19 cellular contexts compared by ENCODE assay signal in the genomic region with DNA sequence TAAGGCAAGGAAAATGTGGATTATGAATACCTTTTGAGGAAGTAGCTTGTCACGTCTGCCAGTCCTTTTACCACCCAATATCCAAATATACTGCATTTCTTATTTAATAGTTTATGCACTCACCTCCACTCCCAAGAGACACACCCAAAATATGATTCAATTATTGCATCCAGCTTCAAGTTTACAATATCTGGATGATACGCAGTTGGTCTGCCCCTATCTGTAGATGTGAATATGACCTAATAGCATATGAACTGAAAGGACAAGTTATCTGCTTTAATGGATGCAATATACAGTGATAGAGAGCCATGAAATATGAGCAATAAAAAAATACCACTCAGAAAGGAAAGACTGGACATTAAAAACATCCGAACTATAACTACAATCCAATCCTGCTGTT.
DNase-seq lines count a peak whose midpoint lies in the region; ATAC-seq, FAIRE-seq and TF ChIP-seq lines count a peak whose summit lies in the region.
"Had no signal": no experiment of that assay in that cellular context is flagged by ENCODE, and none has a peak within 500 bp of the region (broad histone marks: within the 10 kb centered on the region; RNA-seq: fewer than 3 reads in every experiment).

No MANE protein-coding gene starts in this region.

- no peaks in the 10 kb centered on the region for H3K9me3 ChIP-seq in small intestine (ENCODE audit: control insufficient read depth, low read depth)

- no peaks in the 10 kb centered on the region for H3K36me3 ChIP-seq in GM23338 (ENCODE audit: insufficient read depth)
- no peaks in the 10 kb centered on the region for H3K36me3 ChIP-seq in small intestine (ENCODE audit: control insufficient read depth in 2 of 2, insufficient read depth in 2 of 2, low read length in 2 of 2)
- H3K36me3 ChIP-seq: BLaER1 had no signal

- H3K27ac Mint-ChIP-seq in GM23338 (no peak overlapping the region), natural killer cell (no peak overlapping the region)
- H3K27ac Mint-ChIP-seq: CD4-positive, CD25-positive, alpha-beta regulatory T cell; H9 had no signal

- H3K27me3 ChIP-seq in GM23338 (ENCODE audit: insufficient read depth): no peaks in the 10 kb centered on the region
- no peaks in the 10 kb centered on the region for H3K27me3 ChIP-seq in small intestine (ENCODE audit: control insufficient read depth in 2 of 2, insufficient read depth in 2 of 2, low read length in 2 of 2)
- H3K27me3 ChIP-seq: BLaER1 had no signal

- ATAC-seq in GM23338 (no peak), left colon (peak; percentile 87), left ventricle myocardium superior (no peak), natural killer cell (no peak)
- ATAC-seq: GM12878, HCT116 had no signal

- DNase-seq in GM23338 (ENCODE audit: low spot score) (no peak), left colon (no peak), small intestine (peak; percentile 69), left ventricle myocardium superior (no peak), NCI-H2107 treated with DMSO at 0.1 percent for 48 hours (lab: John Stamatoyannopoulos, UW; ENCODE audit: unreplicated experiment) (no peak), natural killer cell (no peak)
- DNase-seq: CD4-positive, CD25-positive, alpha-beta regulatory T cell; COR-L47; DMS 273 treated with DMSO at 0.1 percent for 48 hours; DMS79; EL; GDM1; GM23248; H9 had no signal

- no peak overlapping the region for H3K4me3 ChIP-seq in GM23338
- no peak overlapping the region for H3K4me3 ChIP-seq in small intestine (ENCODE audit: low read depth in 1 of 2, low read length in 2 of 2)
- H3K4me3 ChIP-seq: BLaER1, GM12878, GM23248 had no signal

- TF ChIP-seq CTCF in GM23338 (conservative IDR thresholded peaks at IDR 0.05; ENCODE audit: low read depth in 2 of 2) (no peak), natural killer cell (IDR thresholded peaks at IDR 0.05) (no peak)

- no peaks in the 10 kb centered on the region for H4K20me1 ChIP-seq in GM23338 (replicated peaks; ENCODE audit: insufficient read depth)
- H4K20me1 ChIP-seq: BLaER1 had no signal

- H3K27ac ChIP-seq in GM23338 (ENCODE audit: low read depth) (no peak overlapping the region), small intestine (ENCODE audit: low read depth in 1 of 2, low read length in 1 of 2) (no peak overlapping the region)
- H3K27ac ChIP-seq: BLaER1, C4-2B, GM23248 had no signal

- H3K4me1 Mint-ChIP-seq in GM23338 (peaks cover 7% of the 10 kb centered on the region; the same call in 2 of the 3 replicates), natural killer cell (no peaks in the 10 kb centered on the region)
- H3K4me1 Mint-ChIP-seq: CD4-positive, CD25-positive, alpha-beta regulatory T cell had no signal

- intact Hi-C loops in left colon (cut with DNase I, micrococcal nuclease): no loop called here
- intact Hi-C loops in left ventricle myocardium superior (cut with micrococcal nuclease): no loop called here
- intact Hi-C loops in natural killer cell (cut with micrococcal nuclease): no loop called here

- no peaks in the 10 kb centered on the region for H3F3A ChIP-seq in GM23338 (replicated peaks; ENCODE audit: low read depth)

- peaks cover 9% of the 10 kb centered on the region for H3K4me1 ChIP-seq in GM23338 (ENCODE audit: insufficient read depth)
- no peaks in the 10 kb centered on the region for H3K4me1 ChIP-seq in small intestine (ENCODE audit: control insufficient read depth in 2 of 2, insufficient read depth in 1 of 2, low read depth in 1 of 2, low read length in 1 of 2)
- H3K4me1 ChIP-seq: BLaER1 had no signal

- no peaks in the 10 kb centered on the region for H3K79me2 ChIP-seq in GM23338 (replicated peaks; ENCODE audit: insufficient read depth)

- 25 to 61% (median 45%) methylated on average over 3 of the region's 3 CpGs for WGBS in small intestine, 3 donors

- H3K27me3 Mint-ChIP-seq in GM23338 (ENCODE audit: insufficient read depth, low read depth, poor library complexity): no peaks in the 10 kb centered on the region
- H3K27me3 Mint-ChIP-seq in natural killer cell (ENCODE audit: low read depth in 2 of 2): no peaks in the 10 kb centered on the region
- H3K27me3 Mint-ChIP-seq: CD4-positive, CD25-positive, alpha-beta regulatory T cell had no signal

- H2AFZ ChIP-seq in GM23338: 0 out of 2 replicates have a peak overlapping the region, but pooled peaks have one; percentile 23
- H2AFZ ChIP-seq: GM23248 had no signal

- H3K4me3 Mint-ChIP-seq in GM23338: no peak overlapping the region
- H3K4me3 Mint-ChIP-seq in natural killer cell: no peak overlapping the region
- H3K4me3 Mint-ChIP-seq: CD4-positive, CD25-positive, alpha-beta regulatory T cell; H9 had no signal

- no peak overlapping the region for H3K4me2 ChIP-seq in GM23338
- H3K4me2 ChIP-seq: BLaER1 had no signal

- no peaks in the 10 kb centered on the region for H3K9me2 ChIP-seq in GM23338 (ENCODE audit: insufficient read depth)

- peaks cover 2% of the 10 kb centered on the region; the same call in 1 of the 3 replicates for H3K9me3 Mint-ChIP-seq in GM23338
- H3K9me3 Mint-ChIP-seq in natural killer cell: peaks cover 2 to 5% of the 10 kb centered on the region in 2 donors

- H3K36me3 Mint-ChIP-seq in GM23338 (ENCODE audit: low read depth) (peaks cover 8% of the 10 kb centered on the region; the same call in 1 of the 3 replicates), natural killer cell (no peaks in the 10 kb centered on the region)
- H3K36me3 Mint-ChIP-seq: CD4-positive, CD25-positive, alpha-beta regulatory T cell had no signal

- no peak for FAIRE-seq in small intestine (lab: Jason Lieb, UNC)
- FAIRE-seq: GM12878, GM19239 had no signal

TF ChIP-seq in GM23338, 12 proteins besides CTCF, POLR2A, EP300 and RAD21 (continues in another document):
- no peak for TF ChIP-seq EZH2phosphoT487 (IDR thresholded peaks at IDR 0.05; ENCODE audit: unreplicated experiment)
- TF ChIP-seq NANOG (IDR thresholded peaks at IDR 0.05; ENCODE audit: borderline replicate concordance): no peak
- TF ChIP-seq ZNF114 (CRISPR knock-in tag; IDR thresholded peaks at IDR 0.05): no peak
- TF ChIP-seq, protein P1, sequence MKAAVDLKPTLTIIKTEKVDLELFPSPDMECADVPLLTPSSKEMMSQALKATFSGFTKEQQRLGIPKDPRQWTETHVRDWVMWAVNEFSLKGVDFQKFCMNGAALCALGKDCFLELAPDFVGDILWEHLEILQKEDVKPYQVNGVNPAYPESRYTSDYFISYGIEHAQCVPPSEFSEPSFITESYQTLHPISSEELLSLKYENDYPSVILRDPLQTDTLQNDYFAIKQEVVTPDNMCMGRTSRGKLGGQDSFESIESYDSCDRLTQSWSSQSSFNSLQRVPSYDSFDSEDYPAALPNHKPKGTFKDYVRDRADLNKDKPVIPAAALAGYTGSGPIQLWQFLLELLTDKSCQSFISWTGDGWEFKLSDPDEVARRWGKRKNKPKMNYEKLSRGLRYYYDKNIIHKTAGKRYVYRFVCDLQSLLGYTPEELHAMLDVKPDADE (IDR thresholded peaks at IDR 0.05): no peak
- TF ChIP-seq STAT1 (IDR thresholded peaks at IDR 0.05; ENCODE audit: unreplicated experiment): no peak
